ENCODE assay signal across 12 cellular contexts in the genomic region with DNA sequence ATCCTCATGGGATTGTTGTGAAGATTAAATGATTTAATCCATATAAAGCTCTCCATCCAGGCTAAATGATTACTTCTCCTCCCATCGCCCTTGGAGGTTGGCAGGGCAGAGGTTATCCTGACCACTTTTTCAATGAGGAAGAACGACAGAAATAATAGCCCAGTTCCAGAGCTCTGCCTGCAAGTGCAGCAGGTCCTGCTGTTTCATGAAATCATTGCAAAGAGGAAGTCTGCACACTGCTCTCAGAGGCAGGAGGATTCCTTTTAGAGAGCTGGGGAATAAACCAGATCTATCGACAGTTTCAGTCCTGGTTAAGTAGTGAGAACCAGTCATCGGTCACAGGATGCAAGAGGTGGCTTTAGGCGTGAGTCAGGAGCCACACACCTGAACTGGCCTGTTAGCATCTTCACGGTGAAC. TPM values are rescaled to one million over a fixed set of nuclear protein-coding genes. Genes with fewer than 3 reads are reported as not detected.
DNase-seq lines count a peak whose midpoint lies in the region; ATAC-seq, FAIRE-seq and TF ChIP-seq lines count a peak whose summit lies in the region.
"Had no signal": no experiment of that assay in that cellular context is flagged by ENCODE, and none has a peak within 500 bp of the region (broad histone marks: within the 10 kb centered on the region; RNA-seq: fewer than 3 reads in every experiment).

No MANE protein-coding gene starts in this region.

- peak; percentile 63 for ATAC-seq in GM21447 (IDR thresholded peaks at IDR 0.05; ENCODE audit: unreplicated experiment)
- ATAC-seq in naive thymus-derived CD8-positive, alpha-beta T cell: no peak
- ATAC-seq: body of pancreas had no signal

- H3K27me3 Mint-ChIP-seq in naive thymus-derived CD8-positive, alpha-beta T cell: peaks cover 0 to 14% (median 7%) of the 10 kb centered on the region in 5 donors
- H3K27me3 Mint-ChIP-seq in HFFc6 (ENCODE audit: insufficient read depth): peaks cover 25% of the 10 kb centered on the region

- no peaks in the 10 kb centered on the region for H3K9me2 ChIP-seq in Karpas-422 (replicated peaks; ENCODE audit: insufficient read depth, low read length)

- no peaks in the 10 kb centered on the region for H3K27me3 ChIP-seq in GM06990 (replicated peaks; ENCODE audit: control insufficient read depth, insufficient read depth, low read length)
- H3K27me3 ChIP-seq in Karpas-422 (ENCODE audit: low read length): no peaks in the 10 kb centered on the region
- H3K27me3 ChIP-seq: body of pancreas had no signal

- no peak for FAIRE-seq in kidney (lab: Jason Lieb, UNC)

- no peaks in the 10 kb centered on the region for H3K9me3 ChIP-seq in Karpas-422 (ENCODE audit: low read length)
- H3K9me3 ChIP-seq in kidney (ENCODE audit: control insufficient read depth in 1 of 2, low read length in 2 of 2): no peaks in the 10 kb centered on the region
- H3K9me3 ChIP-seq: body of pancreas, Caco-2 had no signal

- H3K9me3 Mint-ChIP-seq in naive thymus-derived CD8-positive, alpha-beta T cell: no peaks in the 10 kb centered on the region
- no peaks in the 10 kb centered on the region for H3K9me3 Mint-ChIP-seq in HFFc6

- H3K4me3 Mint-ChIP-seq in naive thymus-derived CD8-positive, alpha-beta T cell: no peak overlapping the region
- H3K4me3 Mint-ChIP-seq in HFFc6: no peak overlapping the region

- no peaks in the 10 kb centered on the region for H3K36me3 Mint-ChIP-seq in naive thymus-derived CD8-positive, alpha-beta T cell
- H3K36me3 Mint-ChIP-seq in HFFc6 (ENCODE audit: low read depth): no peaks in the 10 kb centered on the region

- peak overlapping the region; percentile 28; the same call in 1 of the 2 replicates for H3K9ac ChIP-seq in Karpas-422 (ENCODE audit: low read length)
- H3K9ac ChIP-seq in kidney (ENCODE audit: low read length in 2 of 2): no peak overlapping the region

- TF ChIP-seq CTCF in GM06990 (IDR thresholded peaks at IDR 0.05; ENCODE audit: insufficient read depth, low read length, poor library complexity, severe bottlenecking) (no peak), kidney (IDR thresholded peaks at IDR 0.05; ENCODE audit: borderline replicate concordance, extremely low read depth, insufficient read depth) (no peak), HFFc6 (IDR thresholded peaks at IDR 0.05) (no peak)

- POLR2A ChIA-PET in naive thymus-derived CD8-positive, alpha-beta T cell (lab: Charles Lee): interaction anchor here (1.0 kb wide), 1 partner anchor 53 kb away, joined by 3 read pairs; no protein-coding TSS in a partner anchor

- intact Hi-C loops in kidney (cut with DNase I): no loop called here

- H3K4me3 ChIP-seq in GM06990 (replicated peaks; ENCODE audit: low read depth, low read length) (no peak overlapping the region), Karpas-422 (ENCODE audit: low read length) (no peak overlapping the region), kidney (ENCODE audit: low read length in 2 of 2) (no peak overlapping the region)
- H3K4me3 ChIP-seq: body of pancreas had no signal

- H3K79me2 ChIP-seq in Karpas-422 (ENCODE audit: low read length): no peaks in the 10 kb centered on the region

- peak overlapping the region; percentile 13 for H3K4me2 ChIP-seq in Karpas-422 (ENCODE audit: low read depth, low read length, poor library complexity, severe bottlenecking)

- no peak overlapping the region; the same call in 1 of the 2 replicates for H2AFZ ChIP-seq in Karpas-422 (ENCODE audit: low read length)

- H3K36me3 ChIP-seq in GM06990 (ENCODE audit: control insufficient read depth, insufficient read depth, low read length) (no peaks in the 10 kb centered on the region), Karpas-422 (ENCODE audit: insufficient read depth, low read length) (no peaks in the 10 kb centered on the region), kidney (ENCODE audit: control insufficient read depth in 1 of 2, insufficient read depth in 2 of 2, low read length in 2 of 2) (no peaks in the 10 kb centered on the region)

- DNase-seq in GM06990 (ENCODE audit: extremely low read depth, insufficient read length) (peak; percentile 30), Karpas-422 (no peak), kidney (peak; percentile 7), HFFc6 (no peak), T1000 (lab: John Stamatoyannopoulos, UW) (no peak)
- no peak for DNase-seq in naive thymus-derived CD8-positive, alpha-beta T cell
- no peak for DNase-seq in stimulated activated naive CD4-positive, alpha-beta T cell treated with Interleukin-2 at 50 U/mL for 16 hours (lab: John Stamatoyannopoulos, UW)
- DNase-seq: activated CD4-positive, alpha-beta T cell treated with anti-CD3 and anti-CD28 coated beads, Interleukin-2, amount 50 U/mL, for 4 hours; Caco-2; NK-92 treated with Interleukin-12 subunit alpha and Interleukin-12 subunit beta, amount 100 ng/mL, for 24 hours had no signal

- H3K27ac Mint-ChIP-seq in naive thymus-derived CD8-positive, alpha-beta T cell: peak overlapping the region in 1 of 10 donors; percentile 25
- H3K27ac Mint-ChIP-seq in HFFc6: no peak overlapping the region

- H3K4me1 Mint-ChIP-seq in naive thymus-derived CD8-positive, alpha-beta T cell: peaks cover 0 to 31% (median 4%) of the 10 kb centered on the region in 4 donors
- peaks cover 8% of the 10 kb centered on the region for H3K4me1 Mint-ChIP-seq in HFFc6 (ENCODE audit: low read depth)

- no peaks in the 10 kb centered on the region for H4K20me1 ChIP-seq in Karpas-422 (ENCODE audit: insufficient read depth, low read depth, low read length)

- H3K4me1 ChIP-seq in Karpas-422 (ENCODE audit: low read length): peaks cover 34% of the 10 kb centered on the region
- H3K4me1 ChIP-seq in kidney (ENCODE audit: control insufficient read depth in 1 of 2, insufficient read depth in 1 of 2, low read depth in 1 of 2, low read length in 2 of 2): no peaks in the 10 kb centered on the region

- no peak overlapping the region for H3K27ac ChIP-seq in Karpas-422 (ENCODE audit: low read length)
- no peak overlapping the region for H3K27ac ChIP-seq in kidney (ENCODE audit: low read depth in 2 of 2, low read length in 2 of 2)
- H3K27ac ChIP-seq: body of pancreas had no signal

RNA-seq across cellular contexts. Expression of gene CDH23, which starts 25.0 kb away (rescaled TPM):
- 0.47 and 2.1 TPM in 2 replicates for total RNA-seq in Karpas-422 (2014; rRNA removed; shearing (Covaris generic); ENCODE audit: low replicate concordance)
- 6.4 TPM for total RNA-seq in kidney
- 1.1 TPM for polyA plus RNA-seq in kidney (ENCODE audit: insufficient read depth, low read depth, low replicate concordance)
- total RNA-seq in naive thymus-derived CD8-positive, alpha-beta T cell: 10 to 100 TPM in 1 of 2 experiments, 1 to 10 TPM in 1; 9.6 to 10.2 TPM
- 1 to 10 TPM in 2 of 3 donors, under 1 TPM in 1; 0.82 to 3.8 (median 3.2) TPM for polyA plus RNA-seq in naive thymus-derived CD8-positive, alpha-beta T cell
- under 1 TPM in 4 of 6 experiments, not detected in 2; 0.02 to 0.11 (median 0.04) TPM for total RNA-seq in HFFc6 (2021; fragmentation: NEBNext Ultra II Directional; extraction: Animal tissue kit (Norgen Biotek cat#: 25700))

RNA-seq across cellular contexts. Expression of gene SLC29A3, which starts 52.7 kb away (rescaled TPM):
- 3.4 and 3.5 TPM in 2 replicates for total RNA-seq in Karpas-422 (2014; rRNA removed; shearing (Covaris generic); ENCODE audit: low replicate concordance)
- total RNA-seq in kidney: 5.3 TPM
- polyA plus RNA-seq in kidney (ENCODE audit: insufficient read depth, low read depth, low replicate concordance): 5.7 TPM
- 10 to 100 TPM in 1 of 2 experiments, 1 to 10 TPM in 1; 8.6 to 10.4 TPM for total RNA-seq in naive thymus-derived CD8-positive, alpha-beta T cell
- 1 to 10 TPM; 3.7 to 8.2 (median 4.6) TPM for polyA plus RNA-seq in naive thymus-derived CD8-positive, alpha-beta T cell
- 1 to 10 TPM; 2.1 to 4.4 (median 2.7) TPM for total RNA-seq in HFFc6 (2021; fragmentation: NEBNext Ultra II Directional; extraction: Animal tissue kit (Norgen Biotek cat#: 25700))

Comparison
In these comparisons a context has a peak if more than half of its experiments do, and no peak if none do; other contexts are left out.
1. DNase-seq: peak in GM06990 (single experiment) and kidney (single experiment); none in Karpas-422 (single experiment), naive thymus-derived CD8-positive, alpha-beta T cell (0 of 10), stimulated activated naive CD4-positive, alpha-beta T cell treated with Interleukin-2 at 50 U/mL for 16 hours (single experiment), HFFc6 (single experiment) and T1000 (single experiment).